8 cellular contexts compared by ENCODE assay signal in genomic region chr1:47436304-47436978, GRCh38. TPM values are rescaled to one million over a fixed set of nuclear protein-coding genes. Genes with fewer than 3 reads are reported as not detected.
DNase-seq lines count a peak whose midpoint lies in the region; ATAC-seq lines count a peak whose summit lies in the region.

No MANE protein-coding gene starts in this region.

- peak; percentile 47 for ATAC-seq in GM18907 (IDR thresholded peaks at IDR 0.05; ENCODE audit: unreplicated experiment)
- peak; percentile 40 for ATAC-seq in HG03159 (IDR thresholded peaks at IDR 0.05; ENCODE audit: unreplicated experiment)

- DNase-seq in AG08396 (ENCODE audit: low spot score) (peak; percentile 90), NCI-H460 (ENCODE audit: extremely low read depth, low read depth) (peak; percentile 57), dermis microvascular lymphatic vessel endothelial cell (ENCODE audit: low read depth in 2 of 2) (peak; percentile 40 to 76), medulla oblongata (ENCODE audit: extremely low spot score) (peak; percentile 44)
- peak; percentile 67 to 70 for DNase-seq in activated CD4-positive, alpha-beta T cell treated with anti-CD3 and anti-CD28 coated beads for 4 hours
- peak; percentile 57 for DNase-seq in stimulated activated CD8-positive, alpha-beta memory T cell treated with anti-CD3 and anti-CD28 coated beads, Interleukin-12 subunit alpha, Interleukin-12 subunit beta, amount 100 ng/mL, for 4 hours (ENCODE audit: low read depth)

RNA-seq across cellular contexts. Expression of gene FOXD2, which starts 1.4 kb away (rescaled TPM):
- total RNA-seq in NCI-H460 (2014; rRNA removed; shearing (Covaris generic)), result 0.46 and 0.54 TPM in 2 replicates
- polyA plus RNA-seq in NCI-H460 (2014; cell fraction: nucleus; rRNA removed), result 0.78 and 0.88 TPM in 2 replicates
- 0.13 TPM in 2 replicates for total RNA-seq in dermis microvascular lymphatic vessel endothelial cell

RNA-seq across cellular contexts. Expression of gene FOXE3, which starts 20.4 kb away (rescaled TPM):
- not detected in 2 replicates for total RNA-seq in NCI-H460 (2014; rRNA removed; shearing (Covaris generic))
- not detected in 2 replicates for polyA plus RNA-seq in NCI-H460 (2014; cell fraction: nucleus; rRNA removed)
- total RNA-seq in dermis microvascular lymphatic vessel endothelial cell, result not detected in 2 replicates

Comparison
In these comparisons a context has a peak if more than half of its experiments do, and no peak if none do; other contexts are left out.
1. Peak in every context shown above with its lines: DNase-seq and ATAC-seq.